21 cellular contexts compared by ENCODE assay signal in the genomic region with DNA sequence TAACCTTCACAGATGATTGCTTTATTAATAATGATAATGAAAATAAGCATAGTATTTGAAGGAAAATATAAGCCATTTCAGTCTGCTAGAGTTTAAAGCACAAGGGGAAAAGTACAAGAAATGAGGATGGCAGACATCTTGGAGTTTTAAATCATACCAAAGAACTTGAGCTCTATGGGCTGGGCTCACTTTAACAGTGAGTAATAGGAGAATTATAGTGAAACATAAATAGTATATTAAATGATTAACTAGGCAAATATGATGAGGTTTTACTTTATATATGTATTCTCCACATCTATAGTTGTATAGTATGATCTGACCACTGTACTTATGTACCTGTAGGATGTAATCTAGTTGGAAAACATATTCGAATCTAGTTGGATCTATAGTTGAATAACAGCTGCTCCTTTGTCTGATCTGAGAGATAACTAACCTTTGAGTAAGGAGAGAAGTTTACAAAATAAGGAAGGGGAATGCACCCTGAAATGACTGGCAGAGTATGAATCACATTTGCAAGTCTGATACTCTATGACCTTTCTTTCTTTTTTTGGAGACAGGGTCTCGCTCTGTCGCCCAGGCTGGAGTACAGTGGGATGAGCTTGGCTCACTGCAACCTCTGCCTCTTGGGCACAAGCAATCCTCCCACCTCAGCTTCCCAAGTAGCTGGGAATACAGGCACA. TPM values are rescaled to one million over a fixed set of nuclear protein-coding genes. Genes with fewer than 3 reads are reported as not detected.
A peak's percentile ranks its signal among the peaks of the same experiment; 100 is the strongest.
DNase-seq lines count a peak whose midpoint lies in the region; ATAC-seq, FAIRE-seq and TF ChIP-seq lines count a peak whose summit lies in the region.
"Had no signal": no experiment of that assay in that cellular context is flagged by ENCODE, and none has a peak within 500 bp of the region (broad histone marks: within the 10 kb centered on the region; RNA-seq: fewer than 3 reads in every experiment).

No MANE protein-coding gene starts in this region.

- H3K27ac ChIP-seq in BLaER1 treated with 17β-estradiol and CSF1 and Interleukin-3, amounts not matched to agents 10 nM and 100 nM: peak overlapping the region in 10 of 11 experiments; percentile 3 to 98 (median 92); a peak in 17 of 22 replicates
- peak overlapping the region; percentile 55 for H3K27ac ChIP-seq in layer of hippocampus (ENCODE audit: low read depth, low read length)
- H3K27ac ChIP-seq: ovary had no signal

- H3K4me3 ChIP-seq in BLaER1 treated with 17β-estradiol and CSF1 and Interleukin-3, amounts not matched to agents 10 nM and 100 nM: peak overlapping the region in 2 of 10 experiments; percentile 15 to 38; a peak in 1 of 20 replicates
- H3K4me3 ChIP-seq in bronchial epithelial cell (ENCODE audit: low read depth, low read length): no peak overlapping the region
- H3K4me3 ChIP-seq: ovary had no signal

- peaks cover 8% of the 10 kb centered on the region for H3K27me3 Mint-ChIP-seq in WTC11 (ENCODE audit: low read depth)
- H3K27me3 Mint-ChIP-seq: dendritic cell treated with granulocyte-macrophage colony-stimulating factor and Interleukin-4, amounts not matched to agents 40 ng/mL and 50 ng/mL, for 4 days had no signal

- no peak overlapping the region for H3K27ac Mint-ChIP-seq in WTC11

- peaks cover 0 to 5% (median 0%) of the 10 kb centered on the region in 11 experiments; a peak in 1 of 22 replicates for H3K9me3 ChIP-seq in BLaER1 treated with 17β-estradiol and CSF1 and Interleukin-3, amounts not matched to agents 10 nM and 100 nM (replicated peaks in 1 of 11)
- H3K9me3 ChIP-seq: Caco-2, ovary had no signal

- FAIRE-seq in bronchial epithelial cell (lab: Jason Lieb, UNC): no peak

- H3K36me3 Mint-ChIP-seq in WTC11: no peaks in the 10 kb centered on the region

- H3K4me2 ChIP-seq in BLaER1 treated with 17β-estradiol and CSF1 and Interleukin-3, amounts not matched to agents 10 nM and 100 nM: peak overlapping the region in 10 of 11 experiments; percentile 21 to 86 (median 80); a peak in 18 of 22 replicates

- ATAC-seq in HG02759 (IDR thresholded peaks at IDR 0.05; ENCODE audit: unreplicated experiment): peak; percentile 21
- no peak for ATAC-seq in WTC11
- ATAC-seq: esophagus mucosa, sciatic nerve had no signal

- peaks cover 0 to 61% (median 18%) of the 10 kb centered on the region in 11 experiments; a peak in 16 of 22 replicates for H3K36me3 ChIP-seq in BLaER1 treated with 17β-estradiol and CSF1 and Interleukin-3, amounts not matched to agents 10 nM and 100 nM
- no peaks in the 10 kb centered on the region for H3K36me3 ChIP-seq in bronchial epithelial cell (ENCODE audit: control insufficient read depth, insufficient read depth, low read length)
- H3K36me3 ChIP-seq: ovary had no signal

- no peak overlapping the region for H3K4me3 Mint-ChIP-seq in WTC11
- H3K4me3 Mint-ChIP-seq: dendritic cell treated with granulocyte-macrophage colony-stimulating factor and Interleukin-4, amounts not matched to agents 40 ng/mL and 50 ng/mL, for 4 days had no signal

- H3K4me1 Mint-ChIP-seq in WTC11: peaks cover 5% of the 10 kb centered on the region

- peaks cover 27 to 84% (median 71%) of the 10 kb centered on the region in 10 experiments for H3K4me1 ChIP-seq in BLaER1 treated with 17β-estradiol and CSF1 and Interleukin-3, amounts not matched to agents 10 nM and 100 nM

- peak overlapping the region in 5 of 11 experiments; percentile 27 to 51 (median 32); a peak in 6 of 22 replicates for H3K9ac ChIP-seq in BLaER1 treated with 17β-estradiol and CSF1 and Interleukin-3, amounts not matched to agents 10 nM and 100 nM

- DNase-seq in bronchial epithelial cell (ENCODE audit: low read depth): peak; percentile 53
- no peak for DNase-seq in ureter (ENCODE audit: low spot score)
- DNase-seq in RPMI8226: no peak
- no peak for DNase-seq in WTC11 (ENCODE audit: low spot score)
- no peak for DNase-seq in stimulated activated CD8-positive, alpha-beta memory T cell treated with anti-CD3 and anti-CD28 coated beads, Interleukin-4, amount 100 ng/mL, for 48 hours
- DNase-seq: activated CD4-positive, CD25-positive, alpha-beta regulatory T cell; activated effector memory CD4-positive, alpha-beta T cell treated with Interleukin-2 at 50 U/mL for 16 hours; AML-193; aorta; Caco-2; KBM-7; NCI-H1105; NCI-H524 treated with DMSO at 0.1 percent for 48 hours; ovary; stimulated activated CD4-positive, alpha-beta T cell treated with anti-CD3 and anti-CD28 coated beads, Interleukin-1b, Interleukin-23, amount 100 ng/mL, for 48 hours had no signal

- no peak for TF ChIP-seq CTCF in bronchial epithelial cell (IDR thresholded peaks at IDR 0.05; ENCODE audit: insufficient read depth, low read length, severe bottlenecking)
- TF ChIP-seq CTCF in WTC11 (IDR thresholded peaks at IDR 0.05): no peak

- no peaks in the 10 kb centered on the region for H3K27me3 ChIP-seq in BLaER1 treated with 17β-estradiol and CSF1 and Interleukin-3, amounts not matched to agents 10 nM and 100 nM
- H3K27me3 ChIP-seq in bronchial epithelial cell (ENCODE audit: control insufficient read depth, insufficient read depth, low read length): no peaks in the 10 kb centered on the region
- no peaks in the 10 kb centered on the region for H3K27me3 ChIP-seq in layer of hippocampus (ENCODE audit: control insufficient read depth, insufficient read depth, low read length)
- H3K27me3 ChIP-seq: ovary had no signal

- CTCF ChIA-PET in WTC11 (lab: Charles Lee): no interaction called here

- POLR2A ChIA-PET in WTC11 (lab: Charles Lee): no interaction called here

- no peaks in the 10 kb centered on the region for H4K20me1 ChIP-seq in BLaER1 treated with 17β-estradiol and CSF1 and Interleukin-3, amounts not matched to agents 10 nM and 100 nM

- H3K9me3 Mint-ChIP-seq in WTC11: no peaks in the 10 kb centered on the region
- H3K9me3 Mint-ChIP-seq: dendritic cell treated with granulocyte-macrophage colony-stimulating factor and Interleukin-4, amounts not matched to agents 40 ng/mL and 50 ng/mL, for 4 days had no signal

TF ChIP-seq in WTC11, 78 proteins besides CTCF, POLR2A, EP300 and RAD21:
- TF ChIP-seq ZNF416 (CRISPR knock-in tag; IDR thresholded peaks at IDR 0.05) (no peak), PRRX2 (CRISPR knock-in tag; IDR thresholded peaks at IDR 0.05) (no peak)
TF ChIP-seq in WTC11: peak in this region for 0.

RNA-seq across cellular contexts. Expression of gene MEGF9, which starts 17.6 kb away (rescaled TPM):
- total RNA-seq in bronchial epithelial cell: 4.7 and 5.9 TPM in 2 replicates
- 22.3 TPM for total RNA-seq in ureter
- total RNA-seq in WTC11 (2021): 0.80 to 1.0 TPM (median 0.92 TPM) in 3 replicates
